Comparison of ENCODE assay signal across 8 cellular contexts in the genomic region with DNA sequence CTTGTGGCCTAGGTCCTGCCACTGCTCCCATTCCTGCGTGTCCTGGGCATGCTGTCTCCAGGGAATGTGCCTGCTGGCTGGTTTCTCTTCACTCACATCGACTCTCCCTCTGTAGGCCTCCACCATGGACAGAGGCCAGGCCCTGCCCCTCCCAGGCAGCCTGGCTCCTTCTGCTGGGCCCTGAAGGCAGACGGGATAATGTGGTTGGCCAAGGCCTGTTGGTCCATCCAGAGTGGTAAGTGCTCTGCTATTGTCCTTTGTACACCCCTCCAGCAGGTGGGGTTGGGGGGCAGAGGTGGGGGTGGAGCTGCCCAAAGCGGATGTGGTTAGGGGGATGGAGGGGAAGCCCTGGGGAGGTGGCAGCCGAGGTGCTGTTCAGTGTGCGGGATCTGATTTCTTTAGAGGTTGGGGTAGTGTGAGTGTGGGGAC. TPM values are rescaled to one million over a fixed set of nuclear protein-coding genes. Genes with fewer than 3 reads are reported as not detected.
DNase-seq lines count a peak whose midpoint lies in the region; ATAC-seq and TF ChIP-seq lines count a peak whose summit lies in the region.

No MANE protein-coding gene starts in this region.

- peaks cover 6% of the 10 kb centered on the region for H3K36me3 Mint-ChIP-seq in neural progenitor cell

- H3K9me3 ChIP-seq in DOHH2 (ENCODE audit: control insufficient read depth, insufficient read depth, low read length) (no peaks in the 10 kb centered on the region), MM.1S (replicated peaks; ENCODE audit: insufficient read depth, low read length) (no peaks in the 10 kb centered on the region), neural progenitor cell (ENCODE audit: low read depth) (no peaks in the 10 kb centered on the region)

- H2AFZ ChIP-seq in MM.1S (ENCODE audit: low read length) (no peak overlapping the region), neural progenitor cell (replicated peaks) (no peak overlapping the region)

- H3F3A ChIP-seq in DOHH2 (ENCODE audit: control insufficient read depth, insufficient read depth) (0 out of 2 replicates have a peak, but pooled peaks cover 4% of the 10 kb centered on the region), MM.1S (ENCODE audit: insufficient read depth, low read length) (peaks cover 7% of the 10 kb centered on the region; the same call in 1 of the 2 replicates), neural progenitor cell (ENCODE audit: low read depth) (peaks cover 14% of the 10 kb centered on the region)

- H3K9ac ChIP-seq in MM.1S (ENCODE audit: low read length) (no peak overlapping the region), neural progenitor cell (no peak overlapping the region)

- H3K4me1 Mint-ChIP-seq in neural progenitor cell = peaks cover 19% of the 10 kb centered on the region

- ATAC-seq in HG03139 (IDR thresholded peaks at IDR 0.05; ENCODE audit: unreplicated experiment) = no peak

- TF ChIP-seq CTCF in DOHH2 (IDR thresholded peaks at IDR 0.05; ENCODE audit: low read depth, low read length, poor library complexity, severe bottlenecking) (peak; percentile 64), MM.1S (IDR thresholded peaks at IDR 0.05; ENCODE audit: low read length) (no peak), neural progenitor cell (IDR thresholded peaks at IDR 0.05) (no peak)

- no peaks in the 10 kb centered on the region for H3K27me3 ChIP-seq in DOHH2 (ENCODE audit: control insufficient read depth, low read length)
- no peaks in the 10 kb centered on the region for H3K27me3 ChIP-seq in MM.1S (replicated peaks; ENCODE audit: insufficient read depth, low read length)
- peaks cover 24% of the 10 kb centered on the region for H3K27me3 ChIP-seq in neural progenitor cell

- DNase-seq in MM.1S = peak; percentile 1
- DNase-seq in caudate nucleus (lab: John Stamatoyannopoulos, UW) = peak in 4 of 61 donors; percentile 10 to 64 (median 24)
- peak; percentile 66 for DNase-seq in neural progenitor cell (ENCODE audit: low spot score)
- no peak for DNase-seq in DMS79 treated with DMSO at 0.1 percent for 48 hours (lab: John Stamatoyannopoulos, UW)
- no peak for DNase-seq in LoVo (ENCODE audit: low spot score)
- no peak for DNase-seq in DMS53 (lab: John Stamatoyannopoulos, UW)

- H3K36me3 ChIP-seq in DOHH2 (ENCODE audit: control insufficient read depth, low read length) (peaks cover 20% of the 10 kb centered on the region; the same call in 1 of the 2 replicates), MM.1S (replicated peaks; ENCODE audit: insufficient read depth, low read length) (no peaks in the 10 kb centered on the region), neural progenitor cell (no peaks in the 10 kb centered on the region)

- peak overlapping the region; percentile 60 for H3K27ac ChIP-seq in DOHH2 (ENCODE audit: low read depth, low read length)
- H3K27ac ChIP-seq in MM.1S (ENCODE audit: low read length) = no peak overlapping the region
- H3K27ac ChIP-seq in caudate nucleus (ENCODE audit: low read depth, low read length) = peak overlapping the region; percentile 11
- no peak overlapping the region for H3K27ac ChIP-seq in neural progenitor cell

- peak overlapping the region; percentile 71 for H3K4me3 ChIP-seq in DOHH2 (ENCODE audit: low read length)
- no peak overlapping the region for H3K4me3 ChIP-seq in MM.1S (ENCODE audit: low read length)
- no peak overlapping the region for H3K4me3 ChIP-seq in neural progenitor cell

- no peaks in the 10 kb centered on the region for H3K9me2 ChIP-seq in DOHH2 (replicated peaks; ENCODE audit: control insufficient read depth, low read length)
- H3K9me2 ChIP-seq in MM.1S (replicated peaks; ENCODE audit: insufficient read depth, low read length) = no peaks in the 10 kb centered on the region

- no peaks in the 10 kb centered on the region for H3K9me3 Mint-ChIP-seq in neural progenitor cell

- H4K20me1 ChIP-seq in DOHH2 (ENCODE audit: control insufficient read depth, insufficient read depth, low read depth, low read length) (no peaks in the 10 kb centered on the region), MM.1S (ENCODE audit: insufficient read depth, low read length) (no peaks in the 10 kb centered on the region), neural progenitor cell (ENCODE audit: low read depth) (peaks cover 41% of the 10 kb centered on the region)

- H3K4me1 ChIP-seq in DOHH2 (ENCODE audit: control insufficient read depth, low read length) (peaks cover 65% of the 10 kb centered on the region), MM.1S (ENCODE audit: low read length) (no peaks in the 10 kb centered on the region), neural progenitor cell (no peaks in the 10 kb centered on the region)

- H3K4me3 Mint-ChIP-seq in neural progenitor cell = no peak overlapping the region

- peak overlapping the region; percentile 71 for H3K27ac Mint-ChIP-seq in neural progenitor cell

- H3K79me2 ChIP-seq in DOHH2 (ENCODE audit: control insufficient read depth, low read length) = peaks cover 39% of the 10 kb centered on the region
- H3K79me2 ChIP-seq in MM.1S (ENCODE audit: low read length) = no peaks in the 10 kb centered on the region
- H3K79me2 ChIP-seq in neural progenitor cell (ENCODE audit: low read depth) = no peaks in the 10 kb centered on the region

- H3K4me2 ChIP-seq in DOHH2 (ENCODE audit: low read length) (peak overlapping the region; percentile 91), MM.1S (ENCODE audit: low read depth, low read length) (no peak overlapping the region), neural progenitor cell (no peak overlapping the region)

- H3K27me3 Mint-ChIP-seq in neural progenitor cell (ENCODE audit: insufficient read depth, low read depth) = peaks cover 9% of the 10 kb centered on the region

RNA-seq across cellular contexts. Expression of gene NR4A1, which starts 9.5 kb away (rescaled TPM):
- 8.2 and 13.0 TPM in 2 replicates for total RNA-seq in neural progenitor cell (ENCODE audit: low replicate concordance)

RNA-seq across cellular contexts. Expression of gene ATG101, which starts 28.1 kb away (rescaled TPM):
- total RNA-seq in neural progenitor cell (ENCODE audit: low replicate concordance) = 19.8 and 33.7 TPM in 2 replicates

RNA-seq across cellular contexts. Expression of gene TAMALIN, which starts 35.0 kb away (rescaled TPM):
- 1.1 and 7.4 TPM in 2 replicates for total RNA-seq in neural progenitor cell (ENCODE audit: low replicate concordance)

RNA-seq across cellular contexts. Expression of gene SMIM41, which starts 37.8 kb away (rescaled TPM):
- total RNA-seq in neural progenitor cell (ENCODE audit: low replicate concordance) = not detected in 2 replicates

Comparison
In these comparisons a context has a peak if more than half of its experiments do, and no peak if none do; other contexts are left out.
1. H3K27ac ChIP-seq: peak in DOHH2 (single experiment) and caudate nucleus (single experiment); none in MM.1S (single experiment) and neural progenitor cell (single experiment).
2. DNase-seq: peak in MM.1S (single experiment) and neural progenitor cell (single experiment); none in DMS79 treated with DMSO at 0.1 percent for 48 hours (single experiment), LoVo (single experiment) and DMS53 (single experiment).